Comparison of ENCODE assay signal across 24 cellular contexts in genomic region chr22:38012604-38013072, GRCh38. TPM values are rescaled to one million over a fixed set of nuclear protein-coding genes. Genes with fewer than 3 reads are reported as not detected.
A peak's percentile ranks its signal among the peaks of the same experiment; 100 is the strongest.
DNase-seq lines count a peak whose midpoint lies in the region; ATAC-seq, FAIRE-seq and TF ChIP-seq lines count a peak whose summit lies in the region.
"Had no signal": no experiment of that assay in that cellular context is flagged by ENCODE, and none has a peak within 500 bp of the region (broad histone marks: within the 10 kb centered on the region; RNA-seq: fewer than 3 reads in every experiment).

No MANE protein-coding gene starts in this region.

- H3K36me3 Mint-ChIP-seq in activated naive CD8-positive, alpha-beta T cell treated with anti-CD3 and anti-CD28 coated beads, Interleukin-2, amount 50 U/mL, for 24 hours (ENCODE audit: low read depth), result no peaks in the 10 kb centered on the region
- H3K36me3 Mint-ChIP-seq: activated naive CD4-positive, alpha-beta T cell treated with anti-CD3 and anti-CD28 coated beads, Interleukin-2, amount 10 ng/mL, durations not matched to agents 7 days and 5 days; mesothelial cell of epicardium had no signal

- H3K4me1 ChIP-seq in skeletal muscle satellite cell (ENCODE audit: control insufficient read depth, insufficient read depth, low read length), result peaks cover 21% of the 10 kb centered on the region
- H3K4me1 ChIP-seq in uterus, result peaks cover 0 to 5% of the 10 kb centered on the region in 2 donors

- no peaks in the 10 kb centered on the region for H3K27me3 Mint-ChIP-seq in activated naive CD8-positive, alpha-beta T cell treated with anti-CD3 and anti-CD28 coated beads, Interleukin-2, amount 50 U/mL, for 24 hours
- H3K27me3 Mint-ChIP-seq: activated T-cell treated with anti-CD3 and anti-CD28 coated beads, Interleukin-2, amount 50 U/mL, for 24 hours; CD4-positive, alpha-beta T cell; dendritic cell treated with granulocyte-macrophage colony-stimulating factor and Interleukin-4, amounts not matched to agents 40 ng/mL and 50 ng/mL, for 4 days had no signal

- no peak overlapping the region for H3K27ac Mint-ChIP-seq in activated naive CD8-positive, alpha-beta T cell treated with anti-CD3 and anti-CD28 coated beads, Interleukin-2, amount 50 U/mL, for 24 hours
- H3K27ac Mint-ChIP-seq: activated naive CD4-positive, alpha-beta T cell treated with anti-CD3 and anti-CD28 coated beads, Interleukin-2, amount 10 ng/mL, durations not matched to agents 7 days and 5 days; activated T-cell treated with anti-CD3 and anti-CD28 coated beads, Interleukin-2, amount 50 U/mL, for 24 hours; CD4-positive, alpha-beta T cell; dendritic cell treated with granulocyte-macrophage colony-stimulating factor and Interleukin-4, amounts not matched to agents 40 ng/mL and 50 ng/mL, for 4 days; H9; mesothelial cell of epicardium; nephron had no signal

- H3K36me3 ChIP-seq in bronchial epithelial cell (ENCODE audit: control insufficient read depth, insufficient read depth, low read length), result no peaks in the 10 kb centered on the region
- no peaks in the 10 kb centered on the region for H3K36me3 ChIP-seq in skeletal muscle satellite cell (ENCODE audit: insufficient read depth, low read length)
- H3K36me3 ChIP-seq in uterus, result no peaks in the 10 kb centered on the region
- H3K36me3 ChIP-seq: heart left ventricle, left lung, MG63 had no signal

- FAIRE-seq in bronchial epithelial cell (lab: Jason Lieb, UNC), result peak; percentile 99

- H3K4me3 ChIP-seq in bronchial epithelial cell (ENCODE audit: low read depth, low read length), result no peak overlapping the region
- H3K4me3 ChIP-seq in fibroblast of mammary gland (ENCODE audit: control insufficient read depth, low read depth, low read length), result no peak overlapping the region
- H3K4me3 ChIP-seq in skeletal muscle satellite cell (ENCODE audit: low read length), result no peak overlapping the region
- no peak overlapping the region for H3K4me3 ChIP-seq in uterus
- H3K4me3 ChIP-seq: body of pancreas, heart left ventricle, left lung, MG63 had no signal

- H3K4me3 Mint-ChIP-seq in activated naive CD8-positive, alpha-beta T cell treated with anti-CD3 and anti-CD28 coated beads, Interleukin-2, amount 50 U/mL, for 24 hours, result no peak overlapping the region
- H3K4me3 Mint-ChIP-seq: activated naive CD4-positive, alpha-beta T cell treated with anti-CD3 and anti-CD28 coated beads, Interleukin-2, amount 10 ng/mL, durations not matched to agents 7 days and 5 days; activated T-cell treated with anti-CD3 and anti-CD28 coated beads, Interleukin-2, amount 50 U/mL, for 24 hours; CD4-positive, alpha-beta T cell; dendritic cell treated with granulocyte-macrophage colony-stimulating factor and Interleukin-4, amounts not matched to agents 40 ng/mL and 50 ng/mL, for 4 days; H9; mesothelial cell of epicardium; nephron had no signal

- no peaks in the 10 kb centered on the region for H3K27me3 ChIP-seq in bronchial epithelial cell (ENCODE audit: control insufficient read depth, insufficient read depth, low read length)
- H3K27me3 ChIP-seq in skeletal muscle satellite cell (ENCODE audit: control insufficient read depth, insufficient read depth, low read length), result no peaks in the 10 kb centered on the region
- no peaks in the 10 kb centered on the region for H3K27me3 ChIP-seq in uterus
- H3K27me3 ChIP-seq: body of pancreas, heart left ventricle, left lung, MG63 had no signal

- no peak overlapping the region for H3K9ac ChIP-seq in skeletal muscle satellite cell (ENCODE audit: low read depth, low read length)

- peaks cover 5% of the 10 kb centered on the region for H3K4me1 Mint-ChIP-seq in activated naive CD8-positive, alpha-beta T cell treated with anti-CD3 and anti-CD28 coated beads, Interleukin-2, amount 50 U/mL, for 24 hours

- no peaks in the 10 kb centered on the region for H3K9me3 Mint-ChIP-seq in activated naive CD8-positive, alpha-beta T cell treated with anti-CD3 and anti-CD28 coated beads, Interleukin-2, amount 50 U/mL, for 24 hours
- H3K9me3 Mint-ChIP-seq: activated naive CD4-positive, alpha-beta T cell treated with anti-CD3 and anti-CD28 coated beads, Interleukin-2, amount 10 ng/mL, durations not matched to agents 7 days and 5 days; activated T-cell treated with anti-CD3 and anti-CD28 coated beads, Interleukin-2, amount 50 U/mL, for 24 hours; CD4-positive, alpha-beta T cell; dendritic cell treated with granulocyte-macrophage colony-stimulating factor and Interleukin-4, amounts not matched to agents 40 ng/mL and 50 ng/mL, for 4 days; mesothelial cell of epicardium had no signal

- no peak for TF ChIP-seq POLR2A in uterus (IDR thresholded peaks at IDR 0.05)

- DNase-seq in HT1080 (ENCODE audit: low read depth) (peak; percentile 51), bronchial epithelial cell (ENCODE audit: low read depth) (peak; percentile 71), fibroblast of mammary gland (ENCODE audit: low read depth) (peak; percentile 58), DMS 273 treated with DMSO at 0.1 percent for 48 hours (lab: John Stamatoyannopoulos, UW) (no peak), uterus (no peak)
- no peak for DNase-seq in activated naive CD8-positive, alpha-beta T cell treated with anti-CD3 and anti-CD28 coated beads, Interleukin-2, amount 50 U/mL, for 24 hours
- DNase-seq: activated naive CD4-positive, alpha-beta T cell treated with anti-CD3 and anti-CD28 coated beads, Interleukin-2, amount 10 ng/mL, durations not matched to agents 7 days and 5 days; activated T-cell treated with anti-CD3 and anti-CD28 coated beads, Interleukin-2, amount 50 U/mL, for 24 hours; body of pancreas; CD4-positive, alpha-beta T cell; DMS79 treated with DMSO at 0.1 percent for 48 hours; H9; heart left ventricle; left lung; MG63; NCI-H1436; NCI-H748 treated with DMSO at 0.1 percent for 48 hours; stimulated activated naive CD8-positive, alpha-beta T cell treated with anti-CD3 and anti-CD28 coated beads, Interleukin-15, Interleukin-2, amounts not matched to agents 100 U/mL and 50 U/mL, for 24 hours; trophoblast cell had no signal

- no peaks in the 10 kb centered on the region for H3K9me3 ChIP-seq in skeletal muscle satellite cell (replicated peaks; ENCODE audit: low read length)
- no peaks in the 10 kb centered on the region for H3K9me3 ChIP-seq in uterus
- H3K9me3 ChIP-seq: body of pancreas, left lung, MG63 had no signal

- H3K27ac ChIP-seq in uterus, result no peak overlapping the region
- H3K27ac ChIP-seq: body of pancreas, heart left ventricle, left lung had no signal

- peak overlapping the region; percentile 6 for H3K4me2 ChIP-seq in skeletal muscle satellite cell (ENCODE audit: low read length)

- intact Hi-C loops in uterus (cut with DNase I; ENCODE audit: low total_unique reads), result no loop called here

- TF ChIP-seq CTCF in bronchial epithelial cell (IDR thresholded peaks at IDR 0.05; ENCODE audit: insufficient read depth, low read length, severe bottlenecking) (no peak), fibroblast of mammary gland (conservative IDR thresholded peaks at IDR 0.05; ENCODE audit: control insufficient read depth, insufficient read depth, low read depth, low read length) (no peak), uterus (IDR thresholded peaks at IDR 0.05) (no peak)

- no peak for ATAC-seq in GM18511 (IDR thresholded peaks at IDR 0.05; ENCODE audit: unreplicated experiment)
- no peak for ATAC-seq in activated naive CD8-positive, alpha-beta T cell treated with anti-CD3 and anti-CD28 coated beads, Interleukin-2, amount 50 U/mL, for 24 hours
- ATAC-seq: body of pancreas; heart left ventricle; left lung; stimulated activated naive CD8-positive, alpha-beta T cell treated with anti-CD3 and anti-CD28 coated beads, Interleukin-15, Interleukin-2, amounts not matched to agents 100 U/mL and 50 U/mL, for 24 hours had no signal

RNA-seq across cellular contexts. Expression of gene SOX10, which starts 28.3 kb away (rescaled TPM):
- total RNA-seq in HT1080 (2014; rRNA removed; shearing (Covaris generic)), result not detected in 2 replicates
- not detected in 2 replicates for polyA plus RNA-seq in HT1080 (2015; cell fraction: cytosol; rRNA removed)
- polyA plus RNA-seq in HT1080 (2015; cell fraction: nucleus; rRNA removed), result not detected in 2 replicates
- total RNA-seq in bronchial epithelial cell (not detected in 2 replicates), uterus (1 to 10 TPM in 2 of 4 donors, not detected in 2; 2.3 to 3.8 TPM)
- not detected in 2 replicates for total RNA-seq in skeletal muscle satellite cell (2012; rRNA removed)
- total RNA-seq: CD4-positive, alpha-beta T cell; left lung had no signal

RNA-seq across cellular contexts. Expression of gene PICK1, which starts 44.6 kb away (rescaled TPM):
- total RNA-seq in HT1080 (2014; rRNA removed; shearing (Covaris generic)), result 25.4 and 27.0 TPM in 2 replicates
- 16.6 and 19.0 TPM in 2 replicates for polyA plus RNA-seq in HT1080 (2015; cell fraction: cytosol; rRNA removed)
- polyA plus RNA-seq in HT1080 (2015; cell fraction: nucleus; rRNA removed), result 54.3 and 62.1 TPM in 2 replicates
- total RNA-seq in bronchial epithelial cell, result 27.9 and 31.6 TPM in 2 replicates
- total RNA-seq in skeletal muscle satellite cell (2012; rRNA removed), result 4.8 and 5.6 TPM in 2 replicates
- total RNA-seq in uterus, result 10 to 100 TPM in 3 of 4 donors, 1 to 10 TPM in 1; 2.9 to 38.7 (median 29.2) TPM

RNA-seq across cellular contexts. Expression of gene POLR2F, which starts 59.1 kb away (rescaled TPM):
- 141 and 149 TPM in 2 replicates for total RNA-seq in HT1080 (2014; rRNA removed; shearing (Covaris generic))
- polyA plus RNA-seq in HT1080 (2015; cell fraction: cytosol; rRNA removed), result 70.3 and 106 TPM in 2 replicates
- polyA plus RNA-seq in HT1080 (2015; cell fraction: nucleus; rRNA removed), result 31.7 and 40.3 TPM in 2 replicates
- total RNA-seq in bronchial epithelial cell, result 23.7 and 41.0 TPM in 2 replicates
- total RNA-seq in skeletal muscle satellite cell (2012; rRNA removed), result 57.3 and 64.2 TPM in 2 replicates
- total RNA-seq in uterus, result 10 to 100 TPM; 31.5 to 63.8 (median 43.3) TPM

RNA-seq across cellular contexts. Expression of gene C22orf23, which starts 59.2 kb away (rescaled TPM):
- total RNA-seq in HT1080 (2014; rRNA removed; shearing (Covaris generic)), result 0.32 TPM in 1 of 2 replicates, not detected in the other
- 0.27 and 0.52 TPM in 2 replicates for polyA plus RNA-seq in HT1080 (2015; cell fraction: cytosol; rRNA removed)
- 0.49 and 0.60 TPM in 2 replicates for polyA plus RNA-seq in HT1080 (2015; cell fraction: nucleus; rRNA removed)
- total RNA-seq in bronchial epithelial cell (not detected in 2 replicates), uterus (under 1 TPM in 2 of 4 donors, not detected in 2; 0.40 to 0.76 TPM)
- total RNA-seq in skeletal muscle satellite cell (2012; rRNA removed), result 0.25 and 1.5 TPM in 2 replicates
- total RNA-seq: body of pancreas; CD4-positive, alpha-beta T cell had no signal

Comparison
In these comparisons a context has a peak if more than half of its experiments do, and no peak if none do; other contexts are left out.
1. DNase-seq: peak in HT1080 (single experiment), bronchial epithelial cell (single experiment) and fibroblast of mammary gland (single experiment); none in activated naive CD8-positive, alpha-beta T cell treated with anti-CD3 and anti-CD28 coated beads, Interleukin-2, amount 50 U/mL, for 24 hours (single experiment), DMS 273 treated with DMSO at 0.1 percent for 48 hours (single experiment) and uterus (0 of 2).